In the genomic region with DNA sequence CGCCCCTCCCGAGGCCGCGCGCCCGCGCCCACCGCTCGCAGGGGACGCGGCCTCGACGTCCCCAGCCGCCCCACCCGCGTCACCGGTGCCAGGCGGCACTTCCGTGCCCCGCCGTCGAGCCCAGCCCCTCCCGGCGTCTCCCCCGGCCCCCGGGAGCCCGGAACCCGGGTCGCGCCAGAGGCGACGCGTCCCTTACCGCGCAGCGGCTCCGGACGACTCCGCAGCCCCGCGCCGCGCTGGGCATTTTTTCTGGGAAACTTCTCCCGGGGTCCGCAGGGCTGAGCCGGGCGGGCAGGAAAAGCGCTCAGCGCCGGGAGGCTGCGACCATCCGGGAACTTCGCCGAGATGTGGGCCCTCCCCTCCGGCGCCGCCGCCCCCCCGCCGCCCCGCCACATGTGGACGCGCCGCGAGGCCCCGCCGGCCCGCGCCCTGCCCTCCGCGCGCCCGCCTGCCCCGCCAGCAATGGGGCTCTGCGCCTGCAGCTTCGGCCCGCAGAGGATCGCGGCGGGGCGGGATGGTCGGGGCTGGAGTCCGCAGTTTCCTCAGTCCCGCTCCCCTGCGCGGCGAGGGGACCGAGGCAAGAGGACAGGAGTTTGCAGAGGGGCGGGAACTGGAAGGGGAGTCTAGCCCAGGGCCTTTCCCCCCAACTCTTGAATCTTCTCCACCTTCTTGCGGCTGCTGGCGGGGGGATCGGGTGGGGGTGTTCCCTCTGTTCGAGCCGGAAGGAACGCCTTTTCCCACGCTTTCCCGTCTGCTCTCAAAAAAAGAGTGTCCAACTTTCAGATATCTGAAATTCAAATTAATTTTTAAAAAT, we compare ENCODE assay signal across 8 cellular contexts.
DNase-seq lines count a peak whose midpoint lies in the region; ATAC-seq and TF ChIP-seq lines count a peak whose summit lies in the region.

No MANE protein-coding gene starts in this region.

- H3K9ac ChIP-seq in BLaER1 = peak overlapping the region; percentile 48

- H3K4me3 ChIP-seq in BLaER1 (peak overlapping the region; percentile 78), ascending aorta (peak overlapping the region; percentile 83 to 84)

- H3K4me3 Mint-ChIP-seq in T-helper 17 cell = peak overlapping the region; percentile 93

- H3K4me2 ChIP-seq in BLaER1 = peak overlapping the region; percentile 90

- H3K27me3 ChIP-seq in BLaER1 (peaks cover 58% of the 10 kb centered on the region), ascending aorta (no peaks in the 10 kb centered on the region)

- no peak for TF ChIP-seq CTCF in ascending aorta (IDR thresholded peaks at IDR 0.05)

- peaks cover 33% of the 10 kb centered on the region for H3K4me1 Mint-ChIP-seq in T-helper 17 cell

- peaks cover 10% of the 10 kb centered on the region for H3K4me1 ChIP-seq in BLaER1
- H3K4me1 ChIP-seq in ascending aorta = peaks cover 4 to 21% of the 10 kb centered on the region in 2 donors

- no peaks in the 10 kb centered on the region for H3K27me3 Mint-ChIP-seq in T-helper 17 cell

- peak overlapping the region; percentile 96 for H3K27ac Mint-ChIP-seq in T-helper 17 cell

- intact Hi-C loops in ascending aorta (cut with DNase I) = loop anchor here (1.0 to 2.0 kb wide), 4 partner anchors 20 to 195 kb away; a partner anchor contains a TSS

- TF ChIP-seq POLR2A in GM19193 (IDR thresholded peaks at IDR 0.05; ENCODE audit: extremely low read depth, insufficient read depth, insufficient read length) = peak; percentile 18

- ATAC-seq in HG03439 (IDR thresholded peaks at IDR 0.05; ENCODE audit: unreplicated experiment) = peak; percentile 60
- ATAC-seq in T-helper 17 cell = peak; percentile 74

- H3K27ac ChIP-seq in BLaER1 (peak overlapping the region; percentile 7; the same call in 1 of the 2 replicates), ascending aorta (peak overlapping the region; percentile 86 to 95)

- no peaks in the 10 kb centered on the region for H3K36me3 ChIP-seq in BLaER1
- no peaks in the 10 kb centered on the region for H3K36me3 ChIP-seq in ascending aorta

- DNase-seq in T-helper 17 cell = peak; percentile 50 to 62 (median 55)
- DNase-seq in ascending aorta (ENCODE audit: low spot score in 2 of 2) = peak in 1 of 2 donors; percentile 82
- DNase-seq in hippocampal formation (lab: John Stamatoyannopoulos, UW) = peak; percentile 36 to 64
- DNase-seq in retina = peak; percentile 76
- no peak for DNase-seq in NCI-H1105 treated with DMSO at 0.1 percent for 48 hours (lab: John Stamatoyannopoulos, UW)

- no peaks in the 10 kb centered on the region for H4K20me1 ChIP-seq in BLaER1

- H3K9me3 ChIP-seq in BLaER1 (no peaks in the 10 kb centered on the region), T-helper 17 cell (ENCODE audit: control insufficient read depth, low read length, poor library complexity, severe bottlenecking) (no peaks in the 10 kb centered on the region), ascending aorta (no peaks in the 10 kb centered on the region)

- H3K36me3 Mint-ChIP-seq in T-helper 17 cell (ENCODE audit: low read depth) = no peaks in the 10 kb centered on the region
